ENCODE assay signal across 1 cellular context in genomic region chr9:87491488-87491887, GRCh38.
TF ChIP-seq lines count a peak whose summit lies in the region.

No MANE protein-coding gene starts in this region.

TF ChIP-seq in endothelial cell of umbilical vein, 7 proteins besides CTCF, POLR2A, EP300 and RAD21 (continued from another document):
- TF ChIP-seq GATA2 (IDR thresholded peaks at IDR 0.05; ENCODE audit: insufficient read depth, insufficient read length, low read depth, low read length) = peak; percentile 63
- TF ChIP-seq JUN (IDR thresholded peaks at IDR 0.05; ENCODE audit: borderline replicate concordance, insufficient read depth, insufficient read length, low read depth) = peak; percentile 10
